In the genomic region with DNA sequence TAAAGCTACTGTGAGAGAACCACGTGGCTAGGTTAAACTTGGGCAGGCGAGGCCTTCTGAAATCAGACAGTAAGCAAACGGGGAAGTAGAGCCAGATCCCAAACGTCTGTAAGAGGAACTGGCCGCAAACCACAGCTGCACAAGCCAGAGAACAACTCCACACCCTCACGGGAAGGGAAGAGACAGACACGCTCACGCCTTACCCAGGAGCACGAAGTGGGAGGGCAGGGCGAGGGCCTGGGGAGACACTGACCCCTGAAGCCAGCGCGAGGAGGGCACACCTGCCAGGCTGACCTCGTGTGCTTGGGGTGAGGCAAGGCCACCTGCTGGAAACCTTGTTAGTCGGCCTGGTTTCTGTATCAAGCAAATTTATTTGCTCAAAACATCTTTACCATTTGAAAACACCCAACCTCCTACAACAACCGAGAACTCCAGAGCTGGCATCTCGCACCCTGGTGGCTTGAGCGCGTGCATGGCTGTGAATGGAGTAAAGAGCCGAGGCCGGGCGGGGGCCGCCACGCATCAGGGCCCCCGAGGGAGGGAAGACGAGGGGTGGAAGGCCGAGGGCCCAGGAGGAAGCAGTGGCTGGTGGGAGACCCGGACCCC, we compare ENCODE assay signal across 8 cellular contexts. TPM values are rescaled to one million over a fixed set of nuclear protein-coding genes. Genes with fewer than 3 reads are reported as not detected.
DNase-seq lines count a peak whose midpoint lies in the region; ATAC-seq and TF ChIP-seq lines count a peak whose summit lies in the region.

No MANE protein-coding gene starts in this region.

- H3K27ac Mint-ChIP-seq in endothelial cell (ENCODE audit: unreplicated experiment) = no peak overlapping the region

- peaks cover 8% of the 10 kb centered on the region for H3K36me3 Mint-ChIP-seq in endothelial cell (ENCODE audit: low read depth, unreplicated experiment)

- H3K4me3 ChIP-seq in skeletal muscle tissue (ENCODE audit: low read length in 3 of 3) = no peak overlapping the region

- no peaks in the 10 kb centered on the region for H3K9me3 Mint-ChIP-seq in endothelial cell (ENCODE audit: unreplicated experiment)

- H3K9me3 ChIP-seq in skeletal muscle tissue (ENCODE audit: control insufficient read depth in 3 of 3, low read length in 3 of 3) = no peaks in the 10 kb centered on the region

- H3K4me1 ChIP-seq in skeletal muscle tissue (ENCODE audit: control insufficient read depth in 3 of 3, insufficient read depth in 3 of 3, low read length in 3 of 3) = peaks cover 1 to 14% (median 7%) of the 10 kb centered on the region in 3 donors

- H3K27ac ChIP-seq in skeletal muscle tissue (ENCODE audit: low read depth, low read length) = peak overlapping the region; percentile 65

- H3K9ac ChIP-seq in skeletal muscle tissue (ENCODE audit: low read depth in 1 of 3, low read length in 3 of 3) = peak overlapping the region in 1 of 3 donors; percentile 8

- ATAC-seq in GM18505 (IDR thresholded peaks at IDR 0.05; ENCODE audit: unreplicated experiment) (no peak), GM18907 (IDR thresholded peaks at IDR 0.05; ENCODE audit: unreplicated experiment) (no peak)

- DNase-seq in SKM-1 treated with dmso at 0.1 percent for 144 hours (lab: John Stamatoyannopoulos, UW; ENCODE audit: unreplicated experiment) = peak; percentile 92
- no peak for DNase-seq in endothelial cell (ENCODE audit: low spot score)
- no peak for DNase-seq in GM20000 (ENCODE audit: low spot score)
- DNase-seq in DMS153 treated with DMSO at 0.1 percent for 48 hours (lab: John Stamatoyannopoulos, UW; ENCODE audit: unreplicated experiment) = no peak
- no peak for DNase-seq in NCI-H2171 treated with DMSO at 0.1 percent for 48 hours (lab: John Stamatoyannopoulos, UW)

- TF ChIP-seq POLR2A in GM18505 (IDR thresholded peaks at IDR 0.05; ENCODE audit: borderline replicate concordance, extremely low read depth, insufficient read depth, insufficient read length) = peak; percentile 57

- H3K36me3 ChIP-seq in skeletal muscle tissue (ENCODE audit: control insufficient read depth in 3 of 3, insufficient read depth in 3 of 3, low read length in 3 of 3) = peaks cover 19 to 24% (median 23%) of the 10 kb centered on the region in 3 donors

- peaks cover 12% of the 10 kb centered on the region for H3K27me3 Mint-ChIP-seq in endothelial cell (ENCODE audit: unreplicated experiment)

- H3K27me3 ChIP-seq in skeletal muscle tissue (ENCODE audit: control insufficient read depth in 3 of 3, insufficient read depth in 3 of 3, low read length in 3 of 3) = peaks cover 0 to 26% (median 20%) of the 10 kb centered on the region in 3 donors

- peak overlapping the region; percentile 26 for H3K4me3 Mint-ChIP-seq in endothelial cell (ENCODE audit: unreplicated experiment)

- H3K4me1 Mint-ChIP-seq in endothelial cell (ENCODE audit: unreplicated experiment) = no peaks in the 10 kb centered on the region

- TF ChIP-seq CTCF in endothelial cell (IDR thresholded peaks at IDR 0.05; ENCODE audit: unreplicated experiment) (no peak), GM20000 (IDR thresholded peaks at IDR 0.05; ENCODE audit: extremely low read depth, missing control alignments) (no peak)

RNA-seq across cellular contexts. Expression of gene POLR2E, which starts 7.3 kb away (rescaled TPM):
- total RNA-seq in endothelial cell (ENCODE audit: unreplicated experiment) (166 TPM), skeletal muscle tissue (39.1 TPM)

RNA-seq across cellular contexts. Expression of gene GPX4, which starts 15.9 kb away (rescaled TPM):
- total RNA-seq in endothelial cell (ENCODE audit: unreplicated experiment) (330 TPM), skeletal muscle tissue (139 TPM)

RNA-seq across cellular contexts. Expression of gene ARHGAP45, which starts 20.9 kb away (rescaled TPM):
- total RNA-seq in endothelial cell (ENCODE audit: unreplicated experiment) (2.4 TPM), skeletal muscle tissue (8.9 TPM)

RNA-seq across cellular contexts. Expression of gene ABCA7, which starts 48.0 kb away (rescaled TPM):
- total RNA-seq in endothelial cell (ENCODE audit: unreplicated experiment) = 16.3 TPM
- total RNA-seq in skeletal muscle tissue = 6.8 TPM
